In genomic region chr2:88855620-88856408, GRCh38 we compare ENCODE assay signal across 15 cellular contexts.
DNase-seq lines count a peak whose midpoint lies in the region; ATAC-seq and TF ChIP-seq lines count a peak whose summit lies in the region.
"Had no signal": no experiment of that assay in that cellular context is flagged by ENCODE, and none has a peak within 500 bp of the region (broad histone marks: within the 10 kb centered on the region; RNA-seq: fewer than 3 reads in every experiment).

No MANE protein-coding gene starts in this region.

- no peak for TF ChIP-seq EP300 in suprapubic skin (IDR thresholded peaks at IDR 0.05)

- WGBS in suprapubic skin: 55% methylated on average over 3 of the region's 3 CpGs

- H3K27ac ChIP-seq in suprapubic skin: no peak overlapping the region
- H3K27ac ChIP-seq: dorsolateral prefrontal cortex had no signal

- no peaks in the 10 kb centered on the region for H3K27me3 ChIP-seq in suprapubic skin

- H3K4me1 ChIP-seq in mucosa of descending colon (ENCODE audit: low read depth) (peaks cover 7% of the 10 kb centered on the region), suprapubic skin (no peaks in the 10 kb centered on the region)
- H3K4me1 ChIP-seq: HAP-1 had no signal

- no peaks in the 10 kb centered on the region for H3K36me3 ChIP-seq in mucosa of descending colon (ENCODE audit: low read depth)
- H3K36me3 ChIP-seq in suprapubic skin: no peaks in the 10 kb centered on the region
- H3K36me3 ChIP-seq: HAP-1 had no signal

- ATAC-seq in GM18909 (IDR thresholded peaks at IDR 0.05; ENCODE audit: poor library complexity, unreplicated experiment) (peak; percentile 45), GM21723 (IDR thresholded peaks at IDR 0.05; ENCODE audit: unreplicated experiment) (peak; percentile 41), HG03196 (IDR thresholded peaks at IDR 0.05; ENCODE audit: unreplicated experiment) (peak; percentile 42), mucosa of descending colon (peak; percentile 7)
- ATAC-seq: left colon had no signal

- no peaks in the 10 kb centered on the region for H3K9me3 ChIP-seq in mucosa of descending colon
- no peaks in the 10 kb centered on the region for H3K9me3 ChIP-seq in suprapubic skin
- H3K9me3 ChIP-seq: HAP-1 had no signal

- intact Hi-C loops in mucosa of descending colon (cut with DNase I, micrococcal nuclease): no loop called here

- TF ChIP-seq POLR2A in suprapubic skin (IDR thresholded peaks at IDR 0.05): no peak

- DNase-seq in mucosa of descending colon (peak in 1 of 3 donors; percentile 21), occipital lobe (lab: John Stamatoyannopoulos, UW) (no peak), NCI-H1105 (lab: John Stamatoyannopoulos, UW) (no peak), suprapubic skin (ENCODE audit: low spot score in 2 of 2) (no peak)
- no peak for DNase-seq in activated CD4-positive, alpha-beta T cell treated with anti-CD3 and anti-CD28 coated beads for 4 hours
- DNase-seq: amniotic stem cell; CD4-positive, CD25-positive, alpha-beta regulatory T cell; dorsolateral prefrontal cortex; IMR-90; NCI-H1694 treated with DMSO at 0.1 percent for 48 hours had no signal

- no peak overlapping the region for H3K4me3 ChIP-seq in mucosa of descending colon
- no peak overlapping the region for H3K4me3 ChIP-seq in suprapubic skin
- H3K4me3 ChIP-seq: dorsolateral prefrontal cortex, HAP-1 had no signal

- no peak for TF ChIP-seq CTCF in mucosa of descending colon (IDR thresholded peaks at IDR 0.05)
- no peak for TF ChIP-seq CTCF in suprapubic skin (IDR thresholded peaks at IDR 0.05)
